23 cellular contexts compared by ENCODE assay signal in genomic region chr12:120614873-120615272, GRCh38. TPM values are rescaled to one million over a fixed set of nuclear protein-coding genes. Genes with fewer than 3 reads are reported as not detected.
"Had no signal": no experiment of that assay in that cellular context is flagged by ENCODE, and none has a peak within 500 bp of the region (broad histone marks: within the 10 kb centered on the region; RNA-seq: fewer than 3 reads in every experiment).

No MANE protein-coding gene starts in this region.

- H3K27ac Mint-ChIP-seq: activated B cell treated with CpG ODN at 0.5 μM for 24 hours; activated CD8-positive, alpha-beta memory T cell treated with anti-CD3 and anti-CD28 coated beads, Interleukin-2, amount 10 ng/mL, durations not matched to agents 7 days and 5 days; activated T-cell treated with anti-CD3 and anti-CD28 coated beads, Interleukin-2, amount 50 U/mL, for 24 hours; activated T-helper 2 cell treated with anti-CD3 and anti-CD28 coated beads, Interferon-gamma antibody, Interleukin-2, Interleukin-4, amounts not matched to agents 10 μg/mL and 5 μg/mL and 100 μg/mL, durations not matched to agents 14 hours and 24 hours and 36 hours; T-cell had no signal

- H3K4me3 Mint-ChIP-seq: activated B cell treated with CpG ODN at 0.5 μM for 24 hours; activated CD8-positive, alpha-beta memory T cell treated with anti-CD3 and anti-CD28 coated beads, Interleukin-2, amount 10 ng/mL, durations not matched to agents 7 days and 5 days; activated T-cell treated with anti-CD3 and anti-CD28 coated beads, Interleukin-2, amount 50 U/mL, for 24 hours; central memory CD8-positive, alpha-beta T cell; T-cell had no signal

- DNase-seq: activated B cell treated with CpG ODN at 0.5 μM for 24 hours; activated CD4-positive, alpha-beta T cell treated with anti-CD3 and anti-CD28 coated beads for 4 hours; activated CD8-positive, alpha-beta memory T cell treated with anti-CD3 and anti-CD28 coated beads, Interleukin-2, amount 10 ng/mL, durations not matched to agents 7 days and 5 days; activated gamma-delta T cell treated with Interleukin-2 at 50 U/mL for 16 hours; activated T-cell treated with anti-CD3 and anti-CD28 coated beads, Interleukin-2, amount 50 U/mL, for 24 hours; amniotic stem cell; body of pancreas; MG63; NCI-H1105; NCI-H1436; NCI-H1694 treated with DMSO at 0.1 percent for 48 hours; NCI-H2029 treated with DMSO at 0.1 percent for 48 hours; NCI-H345; NCI-H510A; NCI-H526 treated with DMSO at 0.1 percent for 48 hours; NCI-H82; RPMI8226; T-cell; T-helper 2 cell; T1000 had no signal

- ATAC-seq: activated CD8-positive, alpha-beta memory T cell treated with anti-CD3 and anti-CD28 coated beads, Interleukin-2, amount 10 ng/mL, durations not matched to agents 7 days and 5 days; body of pancreas; Right ventricle myocardium inferior; T-cell had no signal

- H3K36me3 Mint-ChIP-seq: activated CD8-positive, alpha-beta memory T cell treated with anti-CD3 and anti-CD28 coated beads, Interleukin-2, amount 10 ng/mL, durations not matched to agents 7 days and 5 days had no signal

- H3K4me1 Mint-ChIP-seq: activated B cell treated with CpG ODN at 0.5 μM for 24 hours; activated CD8-positive, alpha-beta memory T cell treated with anti-CD3 and anti-CD28 coated beads, Interleukin-2, amount 10 ng/mL, durations not matched to agents 7 days and 5 days; central memory CD8-positive, alpha-beta T cell; T-cell had no signal

- H3K9me3 Mint-ChIP-seq: activated T-helper 2 cell treated with anti-CD3 and anti-CD28 coated beads, Interferon-gamma antibody, Interleukin-2, Interleukin-4, amounts not matched to agents 10 μg/mL and 5 μg/mL and 100 μg/mL, durations not matched to agents 14 hours and 24 hours and 36 hours; central memory CD8-positive, alpha-beta T cell; T-cell had no signal

RNA-seq across cellular contexts. Expression of gene CABP1, which starts 25.6 kb away (rescaled TPM):
- total RNA-seq: activated CD8-positive, alpha-beta memory T cell treated with anti-CD3 and anti-CD28 coated beads, Interleukin-2, amount 10 ng/mL, durations not matched to agents 7 days and 5 days; T-cell had no signal
